19 cellular contexts compared by ENCODE assay signal in genomic region chr2:219000569-219000960, GRCh38. TPM values are rescaled to one million over a fixed set of nuclear protein-coding genes. Genes with fewer than 3 reads are reported as not detected.
DNase-seq lines count a peak whose midpoint lies in the region; ATAC-seq and TF ChIP-seq lines count a peak whose summit lies in the region.
"Had no signal": no experiment of that assay in that cellular context is flagged by ENCODE, and none has a peak within 500 bp of the region (broad histone marks: within the 10 kb centered on the region; RNA-seq: fewer than 3 reads in every experiment).

No MANE protein-coding gene starts in this region.

- H3K9me3 ChIP-seq in hepatocyte (ENCODE audit: low read depth) = no peaks in the 10 kb centered on the region
- H3K9me3 ChIP-seq: right lobe of liver had no signal

- H3K4me3 ChIP-seq in hepatocyte = no peak overlapping the region

- H3K4me3 Mint-ChIP-seq in activated naive CD4-positive, alpha-beta T cell treated with anti-CD3 and anti-CD28 coated beads, Interleukin-2, amount 50 U/mL, for 24 hours = peak overlapping the region; percentile 23
- peak overlapping the region; percentile 57 for H3K4me3 Mint-ChIP-seq in type B pancreatic cell
- H3K4me3 Mint-ChIP-seq: activated CD4-positive, alpha-beta memory T cell treated with anti-CD3 and anti-CD28 coated beads, Interleukin-2, amount 10 ng/mL, durations not matched to agents 7 days and 5 days had no signal

- no peaks in the 10 kb centered on the region for H3K36me3 ChIP-seq in hepatocyte (replicated peaks; ENCODE audit: insufficient read depth, low read depth)
- H3K36me3 ChIP-seq: right lobe of liver had no signal

- H3K27me3 ChIP-seq in hepatocyte = peaks cover 84% of the 10 kb centered on the region

- no peaks in the 10 kb centered on the region for H3K36me3 Mint-ChIP-seq in activated naive CD4-positive, alpha-beta T cell treated with anti-CD3 and anti-CD28 coated beads, Interleukin-2, amount 50 U/mL, for 24 hours
- no peaks in the 10 kb centered on the region for H3K36me3 Mint-ChIP-seq in type B pancreatic cell

- H3K9me2 ChIP-seq in hepatocyte (replicated peaks; ENCODE audit: insufficient read depth) = no peaks in the 10 kb centered on the region

- H4K20me1 ChIP-seq in hepatocyte (ENCODE audit: insufficient read depth, poor library complexity, severe bottlenecking) = no peaks in the 10 kb centered on the region

- no peaks in the 10 kb centered on the region for H3K79me2 ChIP-seq in hepatocyte

- H3K4me1 Mint-ChIP-seq in activated naive CD4-positive, alpha-beta T cell treated with anti-CD3 and anti-CD28 coated beads, Interleukin-2, amount 50 U/mL, for 24 hours = peaks cover 8% of the 10 kb centered on the region
- peaks cover 12% of the 10 kb centered on the region for H3K4me1 Mint-ChIP-seq in type B pancreatic cell (ENCODE audit: unreplicated experiment)

- DNase-seq in activated naive CD4-positive, alpha-beta T cell treated with anti-CD3 and anti-CD28 coated beads, Interleukin-2, amount 50 U/mL, for 16 hours = no peak
- DNase-seq in NCI-H2196 treated with DMSO at 0.1 percent for 48 hours (lab: John Stamatoyannopoulos, UW; ENCODE audit: unreplicated experiment) = peak; percentile 50
- no peak for DNase-seq in hepatocyte (ENCODE audit: low spot score)
- no peak for DNase-seq in type B pancreatic cell (ENCODE audit: extremely low spot score, unreplicated experiment)
- DNase-seq in activated CD4-positive, alpha-beta T cell treated with anti-CD3 and anti-CD28 coated beads for 1 hour = no peak
- DNase-seq: activated CD4-positive, alpha-beta memory T cell treated with anti-CD3 and anti-CD28 coated beads, Interleukin-2, amount 10 ng/mL, durations not matched to agents 7 days and 5 days; activated gamma-delta T cell; effector memory CD4-positive, alpha-beta T cell; KG1; right lobe of liver; RPMI8226; stimulated activated CD4-positive, alpha-beta T cell treated with anti-CD3 and anti-CD28 coated beads, Interleukin-4, amount 100 ng/mL, for 24 hours; stimulated activated naive CD4-positive, alpha-beta T cell treated with Interleukin-2 at 50 U/mL for 16 hours had no signal

- ATAC-seq in GM18517 (IDR thresholded peaks at IDR 0.05; ENCODE audit: unreplicated experiment) (no peak), GM19035 (IDR thresholded peaks at IDR 0.05; ENCODE audit: unreplicated experiment) (no peak)
- ATAC-seq: right lobe of liver had no signal

- no peak overlapping the region for H3K27ac ChIP-seq in hepatocyte

- no peaks in the 10 kb centered on the region for H3K9me3 Mint-ChIP-seq in activated naive CD4-positive, alpha-beta T cell treated with anti-CD3 and anti-CD28 coated beads, Interleukin-2, amount 50 U/mL, for 24 hours
- H3K9me3 Mint-ChIP-seq in type B pancreatic cell = no peaks in the 10 kb centered on the region
- H3K9me3 Mint-ChIP-seq: activated CD4-positive, alpha-beta memory T cell treated with anti-CD3 and anti-CD28 coated beads, Interleukin-2, amount 10 ng/mL, durations not matched to agents 7 days and 5 days had no signal

- H3K4me2 ChIP-seq in hepatocyte = peak overlapping the region; percentile 93

- H3K27ac Mint-ChIP-seq in activated naive CD4-positive, alpha-beta T cell treated with anti-CD3 and anti-CD28 coated beads, Interleukin-2, amount 50 U/mL, for 24 hours = no peak overlapping the region
- H3K27ac Mint-ChIP-seq in type B pancreatic cell = peak overlapping the region; percentile 29
- H3K27ac Mint-ChIP-seq: activated CD4-positive, alpha-beta memory T cell treated with anti-CD3 and anti-CD28 coated beads, Interleukin-2, amount 10 ng/mL, durations not matched to agents 7 days and 5 days had no signal

- peaks cover 17% of the 10 kb centered on the region for H3K4me1 ChIP-seq in hepatocyte (ENCODE audit: insufficient read depth)

- peaks cover 50% of the 10 kb centered on the region for H3K27me3 Mint-ChIP-seq in activated naive CD4-positive, alpha-beta T cell treated with anti-CD3 and anti-CD28 coated beads, Interleukin-2, amount 50 U/mL, for 24 hours
- H3K27me3 Mint-ChIP-seq in type B pancreatic cell = peaks cover 91% of the 10 kb centered on the region

- H2AFZ ChIP-seq in hepatocyte = no peak overlapping the region

- 28% methylated on average over 8 of the region's 8 CpGs for WGBS in hepatocyte (ENCODE audit: low lambda C conversion rate, missing lambda C conversion rate)

- no peak for TF ChIP-seq CTCF in hepatocyte (IDR thresholded peaks at IDR 0.05; ENCODE audit: poor library complexity)
- no peak for TF ChIP-seq CTCF in type B pancreatic cell (conservative IDR thresholded peaks at IDR 0.05)

RNA-seq across cellular contexts. Expression of gene CRYBA2, which starts 7.3 kb away (rescaled TPM):
- total RNA-seq in hepatocyte = 0.90 TPM in 1 of 2 replicates, not detected in the other
- polyA plus RNA-seq in hepatocyte = not detected in 2 replicates
- 77.3 and 179 TPM in 2 replicates for total RNA-seq in type B pancreatic cell (ENCODE audit: low replicate concordance)
- total RNA-seq: activated CD4-positive, alpha-beta memory T cell treated with anti-CD3 and anti-CD28 coated beads, Interleukin-2, amount 10 ng/mL, durations not matched to agents 7 days and 5 days; mucosa of gallbladder; right lobe of liver; T-helper 2 cell treated with Interferon-gamma antibody and Interleukin-4, amounts not matched to agents 100 ng/mL and 5 ng/mL, for 36 hours had no signal
- polyA plus RNA-seq: keratinocyte had no signal

RNA-seq across cellular contexts. Expression of gene FEV, which starts 15.6 kb away (rescaled TPM):
- total RNA-seq in hepatocyte (0.70 TPM in 1 of 2 replicates, not detected in the other), type B pancreatic cell (ENCODE audit: low replicate concordance) (12.5 and 51.1 TPM in 2 replicates)
- polyA plus RNA-seq in hepatocyte = 0.58 and 2.1 TPM in 2 replicates
- total RNA-seq: activated CD4-positive, alpha-beta memory T cell treated with anti-CD3 and anti-CD28 coated beads, Interleukin-2, amount 10 ng/mL, durations not matched to agents 7 days and 5 days; mucosa of gallbladder; right lobe of liver; T-helper 2 cell treated with Interferon-gamma antibody and Interleukin-4, amounts not matched to agents 100 ng/mL and 5 ng/mL, for 36 hours had no signal
- polyA plus RNA-seq: keratinocyte had no signal

RNA-seq across cellular contexts. Expression of gene CFAP65, which starts 40.8 kb away (rescaled TPM):
- total RNA-seq in hepatocyte (0.03 and 0.12 TPM in 2 replicates), type B pancreatic cell (ENCODE audit: low replicate concordance) (0.29 and 2.1 TPM in 2 replicates)
- polyA plus RNA-seq in hepatocyte = 0.05 and 0.06 TPM in 2 replicates
- total RNA-seq: activated CD4-positive, alpha-beta memory T cell treated with anti-CD3 and anti-CD28 coated beads, Interleukin-2, amount 10 ng/mL, durations not matched to agents 7 days and 5 days; right lobe of liver; T-helper 2 cell treated with Interferon-gamma antibody and Interleukin-4, amounts not matched to agents 100 ng/mL and 5 ng/mL, for 36 hours had no signal
- polyA plus RNA-seq: keratinocyte had no signal

RNA-seq across cellular contexts. Expression of gene CDK5R2, which starts 41.1 kb away (rescaled TPM):
- total RNA-seq in hepatocyte = 0.08 and 0.37 TPM in 2 replicates
- polyA plus RNA-seq in hepatocyte = not detected in 2 replicates
- 5.9 and 10.0 TPM in 2 replicates for total RNA-seq in type B pancreatic cell (ENCODE audit: low replicate concordance)
- total RNA-seq: activated CD4-positive, alpha-beta memory T cell treated with anti-CD3 and anti-CD28 coated beads, Interleukin-2, amount 10 ng/mL, durations not matched to agents 7 days and 5 days; right lobe of liver; T-helper 2 cell treated with Interferon-gamma antibody and Interleukin-4, amounts not matched to agents 100 ng/mL and 5 ng/mL, for 36 hours had no signal
- polyA plus RNA-seq: keratinocyte had no signal

Comparison
In these comparisons a context has a peak if more than half of its experiments do, and no peak if none do; other contexts are left out.
1. RNA of gene CRYBA2, which starts 7.3 kb away (total RNA-seq): 77.3 to 179 TPM in type B pancreatic cell; 0.90 TPM in hepatocyte; every median in the first group is over 10 times any median in the second.